In the genomic region with DNA sequence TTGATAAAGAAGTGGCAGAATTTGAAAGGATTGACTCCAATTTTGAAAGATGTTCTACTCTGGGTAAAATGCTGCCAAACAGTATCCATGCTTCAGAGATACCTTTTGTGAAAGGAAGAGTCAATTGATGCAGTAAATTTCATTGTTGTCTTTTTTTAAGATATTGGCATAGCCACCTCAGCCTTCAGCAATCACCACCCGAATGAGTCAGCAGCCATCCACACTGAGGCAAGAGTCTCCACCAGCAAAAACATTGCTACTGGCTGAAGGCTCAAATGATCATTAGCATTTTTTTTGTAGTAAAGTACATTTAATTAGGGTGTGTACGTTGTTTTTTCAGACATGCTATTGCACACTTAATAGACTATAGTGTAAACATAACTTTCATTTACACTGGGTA, we compare ENCODE assay signal across 19 cellular contexts. TPM values are rescaled to one million over a fixed set of nuclear protein-coding genes. Genes with fewer than 3 reads are reported as not detected.
DNase-seq lines count a peak whose midpoint lies in the region; ATAC-seq and TF ChIP-seq lines count a peak whose summit lies in the region.
"Had no signal": no experiment of that assay in that cellular context is flagged by ENCODE, and none has a peak within 500 bp of the region (broad histone marks: within the 10 kb centered on the region; RNA-seq: fewer than 3 reads in every experiment).

No MANE protein-coding gene starts in this region.

- H3K9me3 Mint-ChIP-seq in stimulated activated effector memory CD8-positive, alpha-beta T cell treated with anti-CD3 and anti-CD28 coated beads, Interleukin-12 subunit alpha, Interleukin-12 subunit beta, amount 100 ng/mL, for 72 hours: no peaks in the 10 kb centered on the region
- H3K9me3 Mint-ChIP-seq: activated CD4-positive, alpha-beta T cell treated with anti-CD3 and anti-CD28 coated beads, Interleukin-2, amount 10 ng/mL, durations not matched to agents 7 days and 5 days; activated T-cell treated with anti-CD3 and anti-CD28 coated beads, Interleukin-2, amount 50 U/mL, for 72 hours; CD4-positive, alpha-beta memory T cell; IgD-negative memory B cell had no signal

- no peaks in the 10 kb centered on the region for H3K36me3 Mint-ChIP-seq in stimulated activated effector memory CD8-positive, alpha-beta T cell treated with anti-CD3 and anti-CD28 coated beads, Interleukin-12 subunit alpha, Interleukin-12 subunit beta, amount 100 ng/mL, for 72 hours

- H3K36me3 ChIP-seq in osteoblast (ENCODE audit: insufficient read depth, low read length) (no peaks in the 10 kb centered on the region), uterus (no peaks in the 10 kb centered on the region)

- H3K27ac ChIP-seq in osteoblast (ENCODE audit: low read depth, low read length) (no peak overlapping the region), uterus (no peak overlapping the region)
- H3K27ac ChIP-seq: left lung had no signal

- H3K4me3 ChIP-seq in osteoblast (ENCODE audit: insufficient read depth, low read length) (no peak overlapping the region), uterus (no peak overlapping the region)
- H3K4me3 ChIP-seq: left lung had no signal

- H3K4me3 Mint-ChIP-seq in stimulated activated effector memory CD8-positive, alpha-beta T cell treated with anti-CD3 and anti-CD28 coated beads, Interleukin-12 subunit alpha, Interleukin-12 subunit beta, amount 100 ng/mL, for 72 hours: no peak overlapping the region
- H3K4me3 Mint-ChIP-seq: activated CD4-positive, alpha-beta T cell treated with anti-CD3 and anti-CD28 coated beads, Interleukin-2, amount 10 ng/mL, durations not matched to agents 7 days and 5 days; activated T-cell treated with anti-CD3 and anti-CD28 coated beads, Interleukin-2, amount 50 U/mL, for 72 hours; CD4-positive, alpha-beta memory T cell; nephron had no signal

- intact Hi-C loops in uterus (cut with DNase I; ENCODE audit: low total_unique reads): no loop called here

- H3K27me3 ChIP-seq in osteoblast (ENCODE audit: insufficient read depth, low read length) (no peaks in the 10 kb centered on the region), uterus (no peaks in the 10 kb centered on the region)
- H3K27me3 ChIP-seq: left lung had no signal

- H4K20me1 ChIP-seq in osteoblast (ENCODE audit: insufficient read depth, low read length): no peaks in the 10 kb centered on the region

- H3K4me1 ChIP-seq in osteoblast (ENCODE audit: insufficient read depth, low read length) (peaks cover 22% of the 10 kb centered on the region), uterus (no peaks in the 10 kb centered on the region)
- H3K4me1 ChIP-seq: left lung had no signal

- no peak for TF ChIP-seq CTCF in osteoblast (IDR thresholded peaks at IDR 0.05; ENCODE audit: extremely low read depth, low read depth, low read length)
- TF ChIP-seq CTCF in uterus (IDR thresholded peaks at IDR 0.05): no peak

- no peaks in the 10 kb centered on the region for H3K4me1 Mint-ChIP-seq in stimulated activated effector memory CD8-positive, alpha-beta T cell treated with anti-CD3 and anti-CD28 coated beads, Interleukin-12 subunit alpha, Interleukin-12 subunit beta, amount 100 ng/mL, for 72 hours
- H3K4me1 Mint-ChIP-seq: activated CD4-positive, alpha-beta T cell treated with anti-CD3 and anti-CD28 coated beads, Interleukin-2, amount 10 ng/mL, durations not matched to agents 7 days and 5 days; IgD-negative memory B cell had no signal

- H3K79me2 ChIP-seq in osteoblast (ENCODE audit: insufficient read depth, low read length): no peaks in the 10 kb centered on the region

- no peak overlapping the region for H2AFZ ChIP-seq in osteoblast (ENCODE audit: low read length)

- no peaks in the 10 kb centered on the region for H3K9me3 ChIP-seq in osteoblast (ENCODE audit: low read depth, low read length)
- H3K9me3 ChIP-seq in uterus: no peaks in the 10 kb centered on the region
- H3K9me3 ChIP-seq: left lung had no signal

- no peak for TF ChIP-seq POLR2A in uterus (IDR thresholded peaks at IDR 0.05)

- ATAC-seq in stimulated activated effector memory CD8-positive, alpha-beta T cell treated with anti-CD3 and anti-CD28 coated beads, Interleukin-12 subunit alpha, Interleukin-12 subunit beta, amount 100 ng/mL, for 72 hours: no peak
- ATAC-seq: activated T-cell treated with anti-CD3 and anti-CD28 coated beads, Interleukin-2, amount 50 U/mL, for 72 hours; left lung; right cardiac atrium; stimulated activated naive CD8-positive, alpha-beta T cell treated with anti-CD3 and anti-CD28 coated beads, Interleukin-15, Interleukin-2, amounts not matched to agents 100 U/mL and 50 U/mL, for 24 hours had no signal

- H3K27ac Mint-ChIP-seq in stimulated activated effector memory CD8-positive, alpha-beta T cell treated with anti-CD3 and anti-CD28 coated beads, Interleukin-12 subunit alpha, Interleukin-12 subunit beta, amount 100 ng/mL, for 72 hours: no peak overlapping the region
- H3K27ac Mint-ChIP-seq: activated CD4-positive, alpha-beta T cell treated with anti-CD3 and anti-CD28 coated beads, Interleukin-2, amount 10 ng/mL, durations not matched to agents 7 days and 5 days; CD4-positive, alpha-beta memory T cell; IgD-negative memory B cell; nephron had no signal

- H3K4me2 ChIP-seq in osteoblast (ENCODE audit: insufficient read depth, low read length): peak overlapping the region; percentile 14

- DNase-seq in ELR (ENCODE audit: low read depth) (peak; percentile 77), NCI-H226 (peak; percentile 57), dedifferentiated amniotic fluid mesenchymal stem cell (ENCODE audit: extremely low spot score) (peak; percentile 26), osteoblast (ENCODE audit: insufficient read length, low spot score, missing footprints) (no peak), uterus (no peak), occipital lobe (lab: John Stamatoyannopoulos, UW) (no peak)
- no peak for DNase-seq in stimulated activated effector memory CD8-positive, alpha-beta T cell treated with anti-CD3 and anti-CD28 coated beads, Interleukin-12 subunit alpha, Interleukin-12 subunit beta, amount 100 ng/mL, for 72 hours (ENCODE audit: low spot score in 2 of 2)
- DNase-seq: activated CD4-positive, alpha-beta T cell treated with anti-CD3 and anti-CD28 coated beads, Interleukin-2, amount 10 ng/mL, durations not matched to agents 7 days and 5 days; activated T-cell treated with anti-CD3 and anti-CD28 coated beads, Interleukin-2, amount 50 U/mL, for 72 hours; CD4-positive, alpha-beta memory T cell; effector CD8-positive, alpha-beta T cell; left lung; NCI-H524; right cardiac atrium; RPMI8226; stimulated activated naive CD8-positive, alpha-beta T cell treated with anti-CD3 and anti-CD28 coated beads, Interleukin-15, Interleukin-2, amounts not matched to agents 100 U/mL and 50 U/mL, for 24 hours had no signal

RNA-seq across cellular contexts. Expression of a gene that starts 31.7 kb away (rescaled TPM):
- total RNA-seq in osteoblast (under 0.01 TPM in 2 replicates), uterus (under 1 TPM in 2 of 4 donors, not detected in 2; 0.15 to 0.41 TPM), occipital lobe (0.16 TPM)
- total RNA-seq: T-helper 2 cell treated with Interferon-gamma antibody and Interleukin-4, amounts not matched to agents 100 ng/mL and 5 ng/mL, for 36 hours had no signal

RNA-seq across cellular contexts. Expression of a gene that starts 44.8 kb away (rescaled TPM):
- total RNA-seq in osteoblast (not detected in 2 replicates), uterus (under 1 TPM in 1 of 4 donors, not detected in 3; 0.76 TPM), occipital lobe (10.0 TPM)
- total RNA-seq: activated CD4-positive, alpha-beta T cell treated with anti-CD3 and anti-CD28 coated beads, Interleukin-2, amount 10 ng/mL, durations not matched to agents 7 days and 5 days; activated T-cell treated with anti-CD3 and anti-CD28 coated beads, Interleukin-2, amount 50 U/mL, for 72 hours; CD4-positive, alpha-beta memory T cell; right cardiac atrium; T-helper 2 cell treated with Interferon-gamma antibody and Interleukin-4, amounts not matched to agents 100 ng/mL and 5 ng/mL, for 36 hours had no signal

Comparison
In these comparisons a context has a peak if more than half of its experiments do, and no peak if none do; other contexts are left out.
1. DNase-seq: peak in ELR (single experiment), NCI-H226 (single experiment) and dedifferentiated amniotic fluid mesenchymal stem cell (single experiment); none in osteoblast (single experiment), uterus (0 of 2), occipital lobe (single experiment) and stimulated activated effector memory CD8-positive, alpha-beta T cell treated with anti-CD3 and anti-CD28 coated beads, Interleukin-12 subunit alpha, Interleukin-12 subunit beta, amount 100 ng/mL, for 72 hours (0 of 2).